9 cellular contexts compared by ENCODE assay signal in genomic region chr19:34295103-34295502, GRCh38.
"Had no signal": no experiment of that assay in that cellular context is flagged by ENCODE, and none has a peak within 500 bp of the region (broad histone marks: within the 10 kb centered on the region; RNA-seq: fewer than 3 reads in every experiment).

No MANE protein-coding gene starts in this region.

- H3K9me3 Mint-ChIP-seq: IgD-negative memory B cell had no signal

- H2AFZ ChIP-seq: GM23248 had no signal

- H3K4me1 ChIP-seq: HAP-1 had no signal

- FAIRE-seq: HepG2 had no signal

- H3K27ac ChIP-seq: GM23248, HL-60 had no signal

- H3K4me3 ChIP-seq: GM23248, HAP-1 had no signal

- H3K27me3 Mint-ChIP-seq: IgD-negative memory B cell had no signal

- H3K9me3 ChIP-seq: HAP-1 had no signal

- DNase-seq: GM23248, GOT3, H7, KG1 had no signal

- H3K9ac ChIP-seq: GM23248 had no signal

- ATAC-seq: HCT116, HepG2 had no signal
